Comparison of ENCODE assay signal across 11 cellular contexts in genomic region chr20:9889270-9889981, GRCh38. TPM values are rescaled to one million over a fixed set of nuclear protein-coding genes. Genes with fewer than 3 reads are reported as not detected.
A peak's percentile ranks its signal among the peaks of the same experiment; 100 is the strongest.
DNase-seq lines count a peak whose midpoint lies in the region; ATAC-seq lines count a peak whose summit lies in the region.
"Had no signal": no experiment of that assay in that cellular context is flagged by ENCODE, and none has a peak within 500 bp of the region (broad histone marks: within the 10 kb centered on the region; RNA-seq: fewer than 3 reads in every experiment).

No MANE protein-coding gene starts in this region.

- no peaks in the 10 kb centered on the region for H3K4me1 Mint-ChIP-seq in activated naive CD8-positive, alpha-beta T cell treated with anti-CD3 and anti-CD28 coated beads, Interleukin-2, amount 10 ng/mL, durations not matched to agents 7 days and 5 days
- H3K4me1 Mint-ChIP-seq in activated naive CD8-positive, alpha-beta T cell treated with anti-CD3 and anti-CD28 coated beads, Interleukin-2, amount 50 U/mL, for 24 hours, result no peaks in the 10 kb centered on the region
- H3K4me1 Mint-ChIP-seq in activated naive CD4-positive, alpha-beta T cell treated with anti-CD3 and anti-CD28 coated beads for 36 hours (ENCODE audit: low read depth), result peaks cover 2% of the 10 kb centered on the region

- H3K4me3 Mint-ChIP-seq in activated naive CD8-positive, alpha-beta T cell treated with anti-CD3 and anti-CD28 coated beads, Interleukin-2, amount 10 ng/mL, durations not matched to agents 7 days and 5 days, result peak overlapping the region; percentile 45
- H3K4me3 Mint-ChIP-seq in activated naive CD8-positive, alpha-beta T cell treated with anti-CD3 and anti-CD28 coated beads, Interleukin-2, amount 50 U/mL, for 24 hours, result no peak overlapping the region
- no peak overlapping the region for H3K4me3 Mint-ChIP-seq in activated naive CD4-positive, alpha-beta T cell treated with anti-CD3 and anti-CD28 coated beads for 36 hours

- no peak for ATAC-seq in activated naive CD8-positive, alpha-beta T cell treated with anti-CD3 and anti-CD28 coated beads, Interleukin-2, amount 10 ng/mL, durations not matched to agents 7 days and 5 days (ENCODE audit: low read depth)
- ATAC-seq in activated naive CD8-positive, alpha-beta T cell treated with anti-CD3 and anti-CD28 coated beads, Interleukin-2, amount 50 U/mL, for 24 hours, result no peak
- no peak for ATAC-seq in HG02588 (IDR thresholded peaks at IDR 0.05; ENCODE audit: unreplicated experiment)

- no peaks in the 10 kb centered on the region for H3K27me3 Mint-ChIP-seq in activated naive CD8-positive, alpha-beta T cell treated with anti-CD3 and anti-CD28 coated beads, Interleukin-2, amount 10 ng/mL, durations not matched to agents 7 days and 5 days
- H3K27me3 Mint-ChIP-seq in activated naive CD8-positive, alpha-beta T cell treated with anti-CD3 and anti-CD28 coated beads, Interleukin-2, amount 50 U/mL, for 24 hours, result peaks cover 4% of the 10 kb centered on the region
- peaks cover 3% of the 10 kb centered on the region for H3K27me3 Mint-ChIP-seq in activated naive CD4-positive, alpha-beta T cell treated with anti-CD3 and anti-CD28 coated beads for 36 hours (ENCODE audit: low read depth)
- H3K27me3 Mint-ChIP-seq: progenitor cell of endocrine pancreas had no signal

- in situ Hi-C loops in SK-MEL-5 (cut with HindIII; ENCODE audit: low pct_unique_long_range_greater_than_20kb, low sequenced_read_pairs), result no loop called here

- CTCF ChIA-PET in activated naive CD4-positive, alpha-beta T cell treated with anti-CD3 and anti-CD28 coated beads for 36 hours (lab: Charles Lee), result no interaction called here

- intact Hi-C loops in activated naive CD4-positive, alpha-beta T cell treated with anti-CD3 and anti-CD28 coated beads for 36 hours (cut with micrococcal nuclease), result no loop called here

- H3K9me3 Mint-ChIP-seq in activated naive CD8-positive, alpha-beta T cell treated with anti-CD3 and anti-CD28 coated beads, Interleukin-2, amount 10 ng/mL, durations not matched to agents 7 days and 5 days, result peaks cover 3% of the 10 kb centered on the region
- peaks cover 9% of the 10 kb centered on the region for H3K9me3 Mint-ChIP-seq in activated naive CD8-positive, alpha-beta T cell treated with anti-CD3 and anti-CD28 coated beads, Interleukin-2, amount 50 U/mL, for 24 hours
- peaks cover 6% of the 10 kb centered on the region for H3K9me3 Mint-ChIP-seq in activated naive CD4-positive, alpha-beta T cell treated with anti-CD3 and anti-CD28 coated beads for 36 hours

- no peak overlapping the region for H3K27ac Mint-ChIP-seq in activated naive CD8-positive, alpha-beta T cell treated with anti-CD3 and anti-CD28 coated beads, Interleukin-2, amount 10 ng/mL, durations not matched to agents 7 days and 5 days
- H3K27ac Mint-ChIP-seq in activated naive CD8-positive, alpha-beta T cell treated with anti-CD3 and anti-CD28 coated beads, Interleukin-2, amount 50 U/mL, for 24 hours, result no peak overlapping the region
- H3K27ac Mint-ChIP-seq in activated naive CD4-positive, alpha-beta T cell treated with anti-CD3 and anti-CD28 coated beads for 36 hours, result no peak overlapping the region
- H3K27ac Mint-ChIP-seq: progenitor cell of endocrine pancreas had no signal

- POLR2A ChIA-PET in activated naive CD8-positive, alpha-beta T cell treated with anti-CD3 and anti-CD28 coated beads, Interleukin-2, amount 10 ng/mL, durations not matched to agents 7 days and 5 days (lab: Charles Lee), result no interaction called here

- DNase-seq in activated naive CD8-positive, alpha-beta T cell treated with anti-CD3 and anti-CD28 coated beads, Interleukin-2, amount 10 ng/mL, durations not matched to agents 7 days and 5 days, result no peak
- no peak for DNase-seq in activated naive CD8-positive, alpha-beta T cell treated with anti-CD3 and anti-CD28 coated beads, Interleukin-2, amount 50 U/mL, for 24 hours
- DNase-seq in HPDE6-E6E7 (ENCODE audit: extremely low spot score) (peak; percentile 59), SK-MEL-5 (ENCODE audit: low read depth, low spot score) (peak; percentile 65), NCI-H2107 (lab: John Stamatoyannopoulos, UW) (no peak), NCI-H1105 treated with DMSO at 0.1 percent for 48 hours (lab: John Stamatoyannopoulos, UW) (no peak)
- no peak for DNase-seq in activated naive CD4-positive, alpha-beta T cell treated with anti-CD3 and anti-CD28 coated beads for 36 hours
- DNase-seq: KG1 had no signal

- H3K36me3 Mint-ChIP-seq in activated naive CD8-positive, alpha-beta T cell treated with anti-CD3 and anti-CD28 coated beads, Interleukin-2, amount 10 ng/mL, durations not matched to agents 7 days and 5 days, result peaks cover 2% of the 10 kb centered on the region
- H3K36me3 Mint-ChIP-seq in activated naive CD8-positive, alpha-beta T cell treated with anti-CD3 and anti-CD28 coated beads, Interleukin-2, amount 50 U/mL, for 24 hours (ENCODE audit: low read depth), result no peaks in the 10 kb centered on the region
- no peaks in the 10 kb centered on the region for H3K36me3 Mint-ChIP-seq in activated naive CD4-positive, alpha-beta T cell treated with anti-CD3 and anti-CD28 coated beads for 36 hours (ENCODE audit: low read depth)

RNA-seq across cellular contexts. Expression of gene PAK5, which starts 50.5 kb away (rescaled TPM):
- total RNA-seq in activated naive CD8-positive, alpha-beta T cell treated with anti-CD3 and anti-CD28 coated beads, Interleukin-2, amount 10 ng/mL, durations not matched to agents 7 days and 5 days, result not detected
- not detected in 2 replicates for total RNA-seq in SK-MEL-5 (2014; rRNA removed; shearing (Covaris generic))
- not detected in 2 replicates for polyA plus RNA-seq in SK-MEL-5 (2015; cell fraction: cytosol; rRNA removed)
- polyA plus RNA-seq in SK-MEL-5 (2015; cell fraction: nucleus; rRNA removed), result not detected in 2 replicates
- not detected for total RNA-seq in activated naive CD4-positive, alpha-beta T cell treated with anti-CD3 and anti-CD28 coated beads for 36 hours
- total RNA-seq: ascending aorta had no signal

Comparison
In these comparisons a context has a peak if more than half of its experiments do, and no peak if none do; other contexts are left out.
1. DNase-seq: peak in HPDE6-E6E7 (single experiment) and SK-MEL-5 (single experiment); none in activated naive CD8-positive, alpha-beta T cell treated with anti-CD3 and anti-CD28 coated beads, Interleukin-2, amount 10 ng/mL, durations not matched to agents 7 days and 5 days (single experiment), activated naive CD8-positive, alpha-beta T cell treated with anti-CD3 and anti-CD28 coated beads, Interleukin-2, amount 50 U/mL, for 24 hours (single experiment), NCI-H2107 (single experiment), NCI-H1105 treated with DMSO at 0.1 percent for 48 hours (single experiment) and activated naive CD4-positive, alpha-beta T cell treated with anti-CD3 and anti-CD28 coated beads for 36 hours (single experiment).